9 cellular contexts compared by ENCODE assay signal in the genomic region with DNA sequence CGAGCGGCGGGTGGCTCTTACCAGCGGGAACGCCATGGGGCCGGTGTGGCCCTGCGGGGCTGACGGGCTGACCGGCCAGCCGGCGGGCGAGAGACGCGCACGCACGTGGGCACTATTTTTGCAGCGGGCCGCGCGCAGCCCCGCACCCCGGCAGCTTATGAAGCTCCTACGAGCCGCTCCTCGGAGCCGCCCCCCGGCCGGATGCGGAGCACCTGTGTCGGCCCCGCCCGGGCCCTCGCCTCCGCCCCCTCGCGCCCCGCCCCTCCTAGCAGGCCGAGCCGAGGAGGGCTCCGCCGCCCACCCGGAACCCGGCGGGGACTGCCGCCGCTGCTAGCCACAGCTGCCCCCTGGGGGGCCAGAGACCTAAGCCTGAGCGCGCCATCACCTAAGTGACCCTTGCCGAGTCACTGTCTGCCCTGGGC. TPM values are rescaled to one million over a fixed set of nuclear protein-coding genes. Genes with fewer than 3 reads are reported as not detected.
DNase-seq lines count a peak whose midpoint lies in the region; ATAC-seq lines count a peak whose summit lies in the region.
"Had no signal": no experiment of that assay in that cellular context is flagged by ENCODE, and none has a peak within 500 bp of the region (broad histone marks: within the 10 kb centered on the region; RNA-seq: fewer than 3 reads in every experiment).

No MANE protein-coding gene starts in this region.

- peaks cover 0 to 4% (median 0%) of the 10 kb centered on the region in 7 donors for H3K9me3 Mint-ChIP-seq in CD4-positive, CD25-positive, alpha-beta regulatory T cell

- no peaks in the 10 kb centered on the region for H3K9me3 ChIP-seq in CD4-positive, CD25-positive, alpha-beta regulatory T cell (ENCODE audit: control insufficient read depth in 2 of 2, low read length in 2 of 2)
- 0 out of 2 replicates have a peak, but pooled peaks cover 2% of the 10 kb centered on the region for H3K9me3 ChIP-seq in HUES48 (ENCODE audit: control insufficient read depth, insufficient read depth, low read length)
- no peaks in the 10 kb centered on the region; the same call in 1 of the 2 replicates for H3K9me3 ChIP-seq in iPS-20b (ENCODE audit: insufficient read depth, low read depth, low read length)
- H3K9me3 ChIP-seq in Karpas-422 (ENCODE audit: low read length), result no peaks in the 10 kb centered on the region

- peak; percentile 32 to 49 (median 35) for DNase-seq in CD4-positive, CD25-positive, alpha-beta regulatory T cell
- DNase-seq in activated naive CD4-positive, alpha-beta T cell treated with anti-CD3 and anti-CD28 coated beads, Interleukin-2, amount 50 U/mL, for 16 hours, result peak; percentile 66
- DNase-seq in stimulated activated CD4-positive, alpha-beta T cell treated with anti-CD3 and anti-CD28 coated beads, Interleukin-2, amount 100 ng/mL, for 4 hours (ENCODE audit: low read depth), result peak; percentile 55
- DNase-seq in Karpas-422 (no peak), NOMO-1 treated with DMSO at 0.1 percent for 48 hours (lab: John Stamatoyannopoulos, UW; ENCODE audit: unreplicated experiment) (no peak)

- no peaks in the 10 kb centered on the region for H3K36me3 Mint-ChIP-seq in CD4-positive, CD25-positive, alpha-beta regulatory T cell

- peaks cover 0 to 8% (median 0%) of the 10 kb centered on the region in 4 donors for H3K4me1 Mint-ChIP-seq in CD4-positive, CD25-positive, alpha-beta regulatory T cell

- no peak overlapping the region for H3K27ac ChIP-seq in CD4-positive, CD25-positive, alpha-beta regulatory T cell (ENCODE audit: insufficient read depth, low read length, poor library complexity, severe bottlenecking)
- no peak overlapping the region for H3K27ac ChIP-seq in HUES48 (ENCODE audit: low read depth, low read length)
- H3K27ac ChIP-seq in iPS-20b (ENCODE audit: low read length), result no peak overlapping the region
- H3K27ac ChIP-seq in Karpas-422 (ENCODE audit: low read length), result no peak overlapping the region

- ATAC-seq in CD4-positive, CD25-positive, alpha-beta regulatory T cell (ENCODE audit: low read depth in 2 of 2), result peak; percentile 56 to 71
- ATAC-seq in HG03095 (IDR thresholded peaks at IDR 0.05; ENCODE audit: unreplicated experiment), result no peak

- no peaks in the 10 kb centered on the region for H3K9me2 ChIP-seq in Karpas-422 (replicated peaks; ENCODE audit: insufficient read depth, low read length)

- no peak overlapping the region for H3K4me2 ChIP-seq in Karpas-422 (ENCODE audit: low read depth, low read length, poor library complexity, severe bottlenecking)

- no peak overlapping the region for H2AFZ ChIP-seq in Karpas-422 (ENCODE audit: low read length)

- H3K27ac Mint-ChIP-seq in CD4-positive, CD25-positive, alpha-beta regulatory T cell, result no peak overlapping the region

- no peaks in the 10 kb centered on the region for H3K79me2 ChIP-seq in Karpas-422 (ENCODE audit: low read length)

- no peak overlapping the region for H3K9ac ChIP-seq in HUES48 (ENCODE audit: low read depth, low read length)
- no peak overlapping the region for H3K9ac ChIP-seq in iPS-20b (ENCODE audit: low read depth, low read length)
- no peak overlapping the region for H3K9ac ChIP-seq in Karpas-422 (ENCODE audit: low read length)

- H3K4me3 ChIP-seq in CD4-positive, CD25-positive, alpha-beta regulatory T cell (ENCODE audit: low read depth, low read length), result no peak overlapping the region
- H3K4me3 ChIP-seq in HUES48 (ENCODE audit: low read depth, low read length), result peak overlapping the region; percentile 50
- peak overlapping the region; percentile 63; the same call in 1 of the 2 replicates for H3K4me3 ChIP-seq in iPS-20b (ENCODE audit: low read length)
- no peak overlapping the region for H3K4me3 ChIP-seq in Karpas-422 (ENCODE audit: low read length)

- H3K27me3 ChIP-seq in CD4-positive, CD25-positive, alpha-beta regulatory T cell (ENCODE audit: control insufficient read depth, insufficient read depth, low read length), result peaks cover 9% of the 10 kb centered on the region
- peaks cover 59% of the 10 kb centered on the region for H3K27me3 ChIP-seq in HUES48 (ENCODE audit: control insufficient read depth, insufficient read depth, low read length)
- peaks cover 78% of the 10 kb centered on the region for H3K27me3 ChIP-seq in iPS-20b (ENCODE audit: insufficient read depth, low read length)
- no peaks in the 10 kb centered on the region; the same call in 1 of the 2 replicates for H3K27me3 ChIP-seq in Karpas-422 (ENCODE audit: low read length)

- H3K36me3 ChIP-seq in CD4-positive, CD25-positive, alpha-beta regulatory T cell (ENCODE audit: control insufficient read depth, insufficient read depth, low read length), result no peaks in the 10 kb centered on the region
- no peaks in the 10 kb centered on the region for H3K36me3 ChIP-seq in HUES48 (ENCODE audit: control insufficient read depth, insufficient read depth, low read length)
- H3K36me3 ChIP-seq in iPS-20b (ENCODE audit: insufficient read depth, low read depth, low read length), result no peaks in the 10 kb centered on the region
- H3K36me3 ChIP-seq in Karpas-422 (ENCODE audit: insufficient read depth, low read length), result no peaks in the 10 kb centered on the region

- H3K4me3 Mint-ChIP-seq in CD4-positive, CD25-positive, alpha-beta regulatory T cell, result peak overlapping the region; percentile 67 to 87 (median 73)

- H4K20me1 ChIP-seq in Karpas-422 (ENCODE audit: insufficient read depth, low read depth, low read length), result no peaks in the 10 kb centered on the region

- peaks cover 65% of the 10 kb centered on the region for H3K27me3 Mint-ChIP-seq in CD4-positive, CD25-positive, alpha-beta regulatory T cell

- H3K4me1 ChIP-seq in CD4-positive, CD25-positive, alpha-beta regulatory T cell (ENCODE audit: control insufficient read depth, insufficient read depth, low read length, poor library complexity, severe bottlenecking), result peaks cover 20% of the 10 kb centered on the region
- no peaks in the 10 kb centered on the region for H3K4me1 ChIP-seq in HUES48 (ENCODE audit: control insufficient read depth, insufficient read depth, low read length)
- H3K4me1 ChIP-seq in iPS-20b (ENCODE audit: insufficient read depth, low read length), result peaks cover 4% of the 10 kb centered on the region; the same call in 1 of the 2 replicates
- H3K4me1 ChIP-seq in Karpas-422 (ENCODE audit: low read length), result peaks cover 22% of the 10 kb centered on the region

RNA-seq across cellular contexts. Expression of gene CPEB1, which starts 0.7 kb away (rescaled TPM):
- total RNA-seq in CD4-positive, CD25-positive, alpha-beta regulatory T cell, result not detected
- polyA plus RNA-seq in CD4-positive, CD25-positive, alpha-beta regulatory T cell, result under 1 TPM in 3 of 4 donors, not detected in 1; 0.09 to 0.68 (median 0.60) TPM
- total RNA-seq in Karpas-422 (2014; rRNA removed; shearing (Covaris generic); ENCODE audit: low replicate concordance), result not detected in 2 replicates
- total RNA-seq: glomerular endothelial cell had no signal

Comparison
In these comparisons a context has a peak if more than half of its experiments do, and no peak if none do; other contexts are left out.
1. DNase-seq: peak in CD4-positive, CD25-positive, alpha-beta regulatory T cell (3 of 3), activated naive CD4-positive, alpha-beta T cell treated with anti-CD3 and anti-CD28 coated beads, Interleukin-2, amount 50 U/mL, for 16 hours (single experiment) and stimulated activated CD4-positive, alpha-beta T cell treated with anti-CD3 and anti-CD28 coated beads, Interleukin-2, amount 100 ng/mL, for 4 hours (single experiment); none in Karpas-422 (single experiment) and NOMO-1 treated with DMSO at 0.1 percent for 48 hours (single experiment).
2. H3K4me3 ChIP-seq: peak in HUES48 (single experiment) and iPS-20b (single experiment); none in CD4-positive, CD25-positive, alpha-beta regulatory T cell (single experiment) and Karpas-422 (single experiment).